In the genomic region with DNA sequence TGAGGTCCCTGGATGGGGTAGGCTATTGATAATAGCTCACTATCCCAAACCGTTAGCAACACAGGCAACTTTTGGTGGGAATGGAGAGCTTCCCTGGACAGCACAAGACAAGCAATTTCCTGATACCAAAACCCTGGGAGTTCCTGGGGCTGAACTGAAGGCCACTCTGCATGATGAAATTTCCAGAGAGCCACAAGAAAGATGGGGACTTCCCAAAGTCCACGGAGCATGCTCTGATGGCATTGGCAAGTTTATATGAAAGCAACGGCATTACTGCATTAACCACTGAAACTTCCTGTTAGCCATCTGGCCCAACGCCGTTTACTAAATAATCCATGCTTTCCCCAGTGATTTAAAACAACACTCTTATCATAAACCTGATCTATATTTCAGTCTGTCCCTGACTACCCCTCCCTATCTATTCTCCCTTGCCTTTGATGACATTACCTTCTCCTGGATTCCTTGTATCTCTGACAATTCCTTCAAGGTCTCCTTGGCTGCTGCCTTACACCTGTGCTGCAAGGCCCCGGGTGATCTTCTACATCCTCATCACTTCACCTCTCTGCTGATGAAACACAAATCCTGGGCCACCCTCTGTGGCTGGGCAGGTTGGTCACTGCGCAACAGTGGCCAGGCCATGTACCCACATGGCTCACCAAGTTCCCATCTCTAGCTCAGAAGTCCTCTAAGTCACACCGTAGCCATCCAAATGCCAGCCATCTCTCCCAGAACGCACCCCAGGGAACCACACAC, we compare ENCODE assay signal across 11 cellular contexts.
A peak's percentile ranks its signal among the peaks of the same experiment; 100 is the strongest.
DNase-seq lines count a peak whose midpoint lies in the region; ATAC-seq and TF ChIP-seq lines count a peak whose summit lies in the region.
"Had no signal": no experiment of that assay in that cellular context is flagged by ENCODE, and none has a peak within 500 bp of the region (broad histone marks: within the 10 kb centered on the region; RNA-seq: fewer than 3 reads in every experiment).

No MANE protein-coding gene starts in this region.

- H3K9ac ChIP-seq in neural progenitor cell = no peak overlapping the region
- no peak overlapping the region for H3K9ac ChIP-seq in SK-N-SH

- TF ChIP-seq EP300 in SK-N-SH (IDR thresholded peaks at IDR 0.05; ENCODE audit: borderline replicate concordance in 1 of 2, low read depth in 1 of 2, low read length in 1 of 2) = no peak

- no peaks in the 10 kb centered on the region for H3K9me3 Mint-ChIP-seq in neural progenitor cell
- H3K9me3 Mint-ChIP-seq: nephron had no signal

- H3K4me2 ChIP-seq in neural progenitor cell (no peak overlapping the region), SK-N-SH (no peak overlapping the region)

- H2AFZ ChIP-seq in neural progenitor cell (replicated peaks) (no peak overlapping the region), SK-N-SH (ENCODE audit: low read depth) (no peak overlapping the region)

- ATAC-seq in GM18517 (IDR thresholded peaks at IDR 0.05; ENCODE audit: unreplicated experiment) = peak; percentile 80
- ATAC-seq in HG02610 (IDR thresholded peaks at IDR 0.05; ENCODE audit: unreplicated experiment) = peak; percentile 78

- H3K9me3 ChIP-seq in neural progenitor cell (ENCODE audit: low read depth) (no peaks in the 10 kb centered on the region), SJCRH30 (replicated peaks) (no peaks in the 10 kb centered on the region), SK-N-SH (no peaks in the 10 kb centered on the region)

- CTCF ChIA-PET in SK-N-SH (lab: Yijun Ruan, JAX) = no interaction called here

- H3K27ac ChIP-seq in neural progenitor cell (no peak overlapping the region), SJCRH30 (no peak overlapping the region), SK-N-SH (ENCODE audit: low read depth in 2 of 2, low read length in 1 of 2) (no peak overlapping the region)

- H3F3A ChIP-seq in neural progenitor cell (ENCODE audit: low read depth) = peaks cover 24% of the 10 kb centered on the region
- no peaks in the 10 kb centered on the region for H3F3A ChIP-seq in SK-N-SH (replicated peaks; ENCODE audit: insufficient read depth)

- no peaks in the 10 kb centered on the region for H3K36me3 Mint-ChIP-seq in neural progenitor cell

- POLR2A ChIA-PET in SK-N-SH (lab: Yijun Ruan, JAX) = no interaction called here

- TF ChIP-seq CTCF in neural progenitor cell (IDR thresholded peaks at IDR 0.05) = no peak
- TF ChIP-seq CTCF in SK-N-SH (IDR thresholded peaks at IDR 0.05) = no peak

- no peaks in the 10 kb centered on the region for H3K9me2 ChIP-seq in SK-N-SH

- DNase-seq in NCI-H82 (lab: John Stamatoyannopoulos, UW) = peak; percentile 42
- no peak for DNase-seq in neural progenitor cell (ENCODE audit: low spot score)
- DNase-seq in SJCRH30 = no peak
- no peak for DNase-seq in activated CD4-positive, alpha-beta T cell treated with anti-CD3 and anti-CD28 coated beads for 4 hours
- no peak for DNase-seq in H7
- no peak for DNase-seq in SK-N-SH
- DNase-seq: NCI-H1436 treated with DMSO at 0.1 percent for 48 hours; stimulated activated naive CD4-positive, alpha-beta T cell had no signal

- no peaks in the 10 kb centered on the region for H3K36me3 ChIP-seq in neural progenitor cell
- H3K36me3 ChIP-seq in SJCRH30 = no peaks in the 10 kb centered on the region
- H3K36me3 ChIP-seq in H7 (replicated peaks; ENCODE audit: control insufficient read depth, insufficient read depth, low read length) = no peaks in the 10 kb centered on the region
- H3K36me3 ChIP-seq in SK-N-SH (replicated peaks in 1 of 2; ENCODE audit: control insufficient read depth in 1 of 2, insufficient read depth in 2 of 2, low read length in 1 of 2) = no peaks in the 10 kb centered on the region

- H3K4me1 ChIP-seq in neural progenitor cell = peaks cover 21% of the 10 kb centered on the region
- no peaks in the 10 kb centered on the region for H3K4me1 ChIP-seq in SJCRH30
- H3K4me1 ChIP-seq in SK-N-SH (ENCODE audit: control insufficient read depth in 1 of 2, insufficient read depth in 2 of 2, low read depth in 1 of 2, low read length in 1 of 2) = no peaks in the 10 kb centered on the region

- 23% methylated on average over 9 of the region's 9 CpGs for WGBS in SK-N-SH (ENCODE audit: low lambda C conversion rate)

- TF ChIP-seq RAD21 in SK-N-SH (IDR thresholded peaks at IDR 0.05; ENCODE audit: low read length) = no peak

- no peak overlapping the region for H3K4me3 ChIP-seq in neural progenitor cell
- H3K4me3 ChIP-seq in SJCRH30 = no peak overlapping the region
- no peak overlapping the region for H3K4me3 ChIP-seq in H7 (ENCODE audit: insufficient read depth, low read depth, low read length)
- no peak overlapping the region for H3K4me3 ChIP-seq in SK-N-SH (ENCODE audit: low read depth in 2 of 2, low read length in 1 of 2)

- H3K4me1 Mint-ChIP-seq in neural progenitor cell = peaks cover 30% of the 10 kb centered on the region

- H3K27ac Mint-ChIP-seq in neural progenitor cell = peak overlapping the region; percentile 69
- H3K27ac Mint-ChIP-seq: nephron had no signal

- H3K27me3 ChIP-seq in neural progenitor cell (no peaks in the 10 kb centered on the region), SJCRH30 (no peaks in the 10 kb centered on the region), H7 (ENCODE audit: control insufficient read depth, insufficient read depth, low read length) (no peaks in the 10 kb centered on the region), SK-N-SH (ENCODE audit: insufficient read depth) (no peaks in the 10 kb centered on the region; the same call in 1 of the 2 replicates)

- peaks cover 2% of the 10 kb centered on the region for H3K27me3 Mint-ChIP-seq in neural progenitor cell (ENCODE audit: insufficient read depth, low read depth)

- no peak overlapping the region for H3K4me3 Mint-ChIP-seq in neural progenitor cell
- H3K4me3 Mint-ChIP-seq: nephron had no signal

- H4K20me1 ChIP-seq in neural progenitor cell (ENCODE audit: low read depth) (no peaks in the 10 kb centered on the region), SK-N-SH (ENCODE audit: insufficient read depth) (no peaks in the 10 kb centered on the region)

- H3K79me2 ChIP-seq in neural progenitor cell (ENCODE audit: low read depth) (no peaks in the 10 kb centered on the region), SK-N-SH (ENCODE audit: insufficient read depth) (no peaks in the 10 kb centered on the region)

TF ChIP-seq in SK-N-SH, 30 proteins besides CTCF, POLR2A, EP300 and RAD21:
- TF ChIP-seq, protein P1, sequence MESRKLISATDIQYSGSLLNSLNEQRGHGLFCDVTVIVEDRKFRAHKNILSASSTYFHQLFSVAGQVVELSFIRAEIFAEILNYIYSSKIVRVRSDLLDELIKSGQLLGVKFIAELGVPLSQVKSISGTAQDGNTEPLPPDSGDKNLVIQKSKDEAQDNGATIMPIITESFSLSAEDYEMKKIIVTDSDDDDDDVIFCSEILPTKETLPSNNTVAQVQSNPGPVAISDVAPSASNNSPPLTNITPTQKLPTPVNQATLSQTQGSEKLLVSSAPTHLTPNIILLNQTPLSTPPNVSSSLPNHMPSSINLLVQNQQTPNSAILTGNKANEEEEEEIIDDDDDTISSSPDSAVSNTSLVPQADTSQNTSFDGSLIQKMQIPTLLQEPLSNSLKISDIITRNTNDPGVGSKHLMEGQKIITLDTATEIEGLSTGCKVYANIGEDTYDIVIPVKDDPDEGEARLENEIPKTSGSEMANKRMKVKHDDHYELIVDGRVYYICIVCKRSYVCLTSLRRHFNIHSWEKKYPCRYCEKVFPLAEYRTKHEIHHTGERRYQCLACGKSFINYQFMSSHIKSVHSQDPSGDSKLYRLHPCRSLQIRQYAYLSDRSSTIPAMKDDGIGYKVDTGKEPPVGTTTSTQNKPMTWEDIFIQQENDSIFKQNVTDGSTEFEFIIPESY (IDR thresholded peaks at IDR 0.05; ENCODE audit: borderline replicate concordance, low read depth) = no peak
- TF ChIP-seq EZH2phosphoT487 (IDR thresholded peaks at IDR 0.05; ENCODE audit: borderline replicate concordance, low read depth) (no peak), SMC3 (IDR thresholded peaks at IDR 0.05; ENCODE audit: low read depth, low read length) (no peak), FOSL2 (IDR thresholded peaks at IDR 0.05; ENCODE audit: borderline replicate concordance, low read depth) (no peak), MEF2A (IDR thresholded peaks at IDR 0.05; ENCODE audit: borderline replicate concordance, low read depth) (no peak), POLR2AphosphoS5 (IDR thresholded peaks at IDR 0.05; ENCODE audit: low read depth, low read length) (no peak), FOXJ3 (CRISPR knock-in tag; IDR thresholded peaks at IDR 0.05) (no peak), SIN3A (IDR thresholded peaks at IDR 0.05; ENCODE audit: borderline replicate concordance, low read depth, low read length) (no peak), ELF1 (IDR thresholded peaks at IDR 0.05) (no peak), NFIC (IDR thresholded peaks at IDR 0.05; ENCODE audit: borderline replicate concordance) (no peak), RXRA (IDR thresholded peaks at IDR 0.05; ENCODE audit: borderline replicate concordance, low read depth) (no peak), NRF1 (IDR thresholded peaks at IDR 0.05; ENCODE audit: low read depth, low read length) (no peak), YY1 (IDR thresholded peaks at IDR 0.05; ENCODE audit: low read depth) (no peak)
- TF ChIP-seq, protein P2, sequence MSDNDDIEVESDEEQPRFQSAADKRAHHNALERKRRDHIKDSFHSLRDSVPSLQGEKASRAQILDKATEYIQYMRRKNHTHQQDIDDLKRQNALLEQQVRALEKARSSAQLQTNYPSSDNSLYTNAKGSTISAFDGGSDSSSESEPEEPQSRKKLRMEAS (IDR thresholded peaks at IDR 0.05; ENCODE audit: low read depth) = no peak
- TF ChIP-seq, protein P3, sequence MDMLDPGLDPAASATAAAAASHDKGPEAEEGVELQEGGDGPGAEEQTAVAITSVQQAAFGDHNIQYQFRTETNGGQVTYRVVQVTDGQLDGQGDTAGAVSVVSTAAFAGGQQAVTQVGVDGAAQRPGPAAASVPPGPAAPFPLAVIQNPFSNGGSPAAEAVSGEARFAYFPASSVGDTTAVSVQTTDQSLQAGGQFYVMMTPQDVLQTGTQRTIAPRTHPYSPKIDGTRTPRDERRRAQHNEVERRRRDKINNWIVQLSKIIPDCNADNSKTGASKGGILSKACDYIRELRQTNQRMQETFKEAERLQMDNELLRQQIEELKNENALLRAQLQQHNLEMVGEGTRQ (IDR thresholded peaks at IDR 0.05; ENCODE audit: borderline replicate concordance, low read depth, low read length) = no peak
- TF ChIP-seq, protein P4, sequence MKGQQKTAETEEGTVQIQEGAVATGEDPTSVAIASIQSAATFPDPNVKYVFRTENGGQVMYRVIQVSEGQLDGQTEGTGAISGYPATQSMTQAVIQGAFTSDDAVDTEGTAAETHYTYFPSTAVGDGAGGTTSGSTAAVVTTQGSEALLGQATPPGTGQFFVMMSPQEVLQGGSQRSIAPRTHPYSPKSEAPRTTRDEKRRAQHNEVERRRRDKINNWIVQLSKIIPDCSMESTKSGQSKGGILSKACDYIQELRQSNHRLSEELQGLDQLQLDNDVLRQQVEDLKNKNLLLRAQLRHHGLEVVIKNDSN (IDR thresholded peaks at IDR 0.05; ENCODE audit: borderline replicate concordance, low read depth) = no peak
